In genomic region chr5:93246093-93246855, GRCh38 we compare ENCODE assay signal across 9 cellular contexts.
DNase-seq lines count a peak whose midpoint lies in the region; ATAC-seq and TF ChIP-seq lines count a peak whose summit lies in the region.
"Had no signal": no experiment of that assay in that cellular context is flagged by ENCODE, and none has a peak within 500 bp of the region (broad histone marks: within the 10 kb centered on the region; RNA-seq: fewer than 3 reads in every experiment).

No MANE protein-coding gene starts in this region.

- peak; percentile 82 for DNase-seq in H4 (ENCODE audit: low spot score)
- DNase-seq in foreskin melanocyte = peak; percentile 47
- peak; percentile 58 for DNase-seq in retina
- no peak for DNase-seq in kidney glomerular epithelial cell (lab: John Stamatoyannopoulos, UW)
- DNase-seq in NCI-H2196 treated with DMSO at 0.1 percent for 48 hours (lab: John Stamatoyannopoulos, UW; ENCODE audit: unreplicated experiment) = no peak
- no peak for DNase-seq in DMS53 treated with DMSO at 0.1 percent for 48 hours (lab: John Stamatoyannopoulos, UW; ENCODE audit: unreplicated experiment)
- DNase-seq: erythroblast had no signal

- ATAC-seq in GM21529 (IDR thresholded peaks at IDR 0.05; ENCODE audit: unreplicated experiment) = no peak

TF ChIP-seq in PFSK-1, 5 proteins besides CTCF, POLR2A, EP300 and RAD21:
- TF ChIP-seq SIN3A (IDR thresholded peaks at IDR 0.05; ENCODE audit: borderline replicate concordance, insufficient read depth, low read length) = no peak
- no peak for TF ChIP-seq TAF1 (IDR thresholded peaks at IDR 0.05; ENCODE audit: borderline replicate concordance, insufficient read depth, low read length)
- peak; percentile 40 to 76; a peak in 2 of 4 replicates for TF ChIP-seq REST (IDR thresholded peaks at IDR 0.05; ENCODE audit: insufficient read depth in 1 of 2, low read depth in 2 of 2, low read length in 2 of 2)
- TF ChIP-seq FOXP2 (optimal IDR thresholded peaks at IDR 0.05; ENCODE audit: borderline replicate concordance, extremely low read depth, extremely low read length, insufficient read depth) = no peak
- no peak for TF ChIP-seq POLR2AphosphoS5 (IDR thresholded peaks at IDR 0.05; ENCODE audit: low read depth, low read length)

Comparison
In these comparisons a context has a peak if more than half of its experiments do, and no peak if none do; other contexts are left out.
1. DNase-seq: peak in H4 (single experiment), foreskin melanocyte (single experiment) and retina (single experiment); none in kidney glomerular epithelial cell (single experiment), NCI-H2196 treated with DMSO at 0.1 percent for 48 hours (single experiment) and DMS53 treated with DMSO at 0.1 percent for 48 hours (single experiment).